In the genomic region with DNA sequence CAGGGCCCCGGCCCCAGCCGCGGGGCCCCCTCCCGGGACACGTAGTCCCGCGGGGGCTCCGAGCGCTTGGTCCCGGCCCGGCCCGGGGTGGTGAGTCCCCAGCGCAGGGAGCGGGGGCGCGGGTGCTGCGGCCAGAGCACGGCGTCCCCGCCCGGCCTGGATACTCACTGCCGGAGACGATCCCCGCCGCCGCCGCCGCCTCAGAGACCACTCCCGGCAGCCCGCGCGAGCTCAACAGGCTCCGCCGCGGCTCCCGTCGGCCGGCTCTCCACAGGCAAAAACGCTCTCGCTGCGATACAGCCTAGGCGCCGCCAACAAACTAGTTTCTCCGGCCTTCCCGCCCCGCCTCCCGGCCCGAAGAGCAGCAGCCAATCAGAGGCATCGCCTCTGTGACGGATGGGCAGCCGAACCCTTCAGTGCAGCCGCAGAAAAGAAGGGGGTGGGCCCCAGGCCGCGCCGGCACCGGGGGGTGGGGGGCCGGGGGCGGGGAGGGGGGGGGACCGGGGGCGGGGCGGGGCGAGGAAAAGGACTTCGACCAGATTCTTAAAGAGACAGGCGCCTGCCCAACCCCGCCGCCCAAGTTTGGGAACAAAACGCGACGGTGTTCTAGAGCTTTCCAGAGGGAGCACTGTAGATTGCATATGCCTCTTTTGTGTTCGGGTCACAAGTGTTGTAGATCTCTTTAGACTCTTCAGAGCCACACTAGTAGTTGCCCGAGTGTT, we compare ENCODE assay signal across 7 cellular contexts.
DNase-seq lines count a peak whose midpoint lies in the region; ATAC-seq and TF ChIP-seq lines count a peak whose summit lies in the region.

A gene with protein sequence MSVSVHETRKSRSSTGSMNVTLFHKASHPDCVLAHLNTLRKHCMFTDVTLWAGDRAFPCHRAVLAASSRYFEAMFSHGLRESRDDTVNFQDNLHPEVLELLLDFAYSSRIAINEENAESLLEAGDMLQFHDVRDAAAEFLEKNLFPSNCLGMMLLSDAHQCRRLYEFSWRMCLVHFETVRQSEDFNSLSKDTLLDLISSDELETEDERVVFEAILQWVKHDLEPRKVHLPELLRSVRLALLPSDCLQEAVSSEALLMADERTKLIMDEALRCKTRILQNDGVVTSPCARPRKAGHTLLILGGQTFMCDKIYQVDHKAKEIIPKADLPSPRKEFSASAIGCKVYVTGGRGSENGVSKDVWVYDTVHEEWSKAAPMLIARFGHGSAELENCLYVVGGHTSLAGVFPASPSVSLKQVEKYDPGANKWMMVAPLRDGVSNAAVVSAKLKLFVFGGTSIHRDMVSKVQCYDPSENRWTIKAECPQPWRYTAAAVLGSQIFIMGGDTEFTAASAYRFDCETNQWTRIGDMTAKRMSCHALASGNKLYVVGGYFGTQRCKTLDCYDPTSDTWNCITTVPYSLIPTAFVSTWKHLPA (minus strand): TSS at position 328 of the 722 bp plus-strand sequence. CDS start 25,115 bp downstream, outside the sequence.

- ATAC-seq in GM18508 (IDR thresholded peaks at IDR 0.05; ENCODE audit: insufficient read depth, unreplicated experiment) (peak; percentile 93), HG02981 (IDR thresholded peaks at IDR 0.05; ENCODE audit: unreplicated experiment) (peak; percentile 98)

- in situ Hi-C loops in astrocyte of the spinal cord (cut with HindIII; ENCODE audit: low sequenced_read_pairs): no loop called here

- H3K4me3 ChIP-seq in astrocyte of the spinal cord (ENCODE audit: low read depth, low read length): peak within 1 kb of the TSS; percentile 60
- H3K4me3 ChIP-seq in retinal pigment epithelial cell (ENCODE audit: low read length): peak within 1 kb of the TSS; percentile 73

- peak; percentile 71 for DNase-seq in NCI-H2029 (lab: John Stamatoyannopoulos, UW)
- DNase-seq in T-helper 9 cell: peak; percentile 89
- DNase-seq in astrocyte of the spinal cord (ENCODE audit: low read depth, low spot score): peak; percentile 96
- peak; percentile 53 to 97 (median 91) for DNase-seq in hypothalamus (lab: John Stamatoyannopoulos, UW)
- peak; percentile 79 for DNase-seq in retinal pigment epithelial cell (ENCODE audit: low read depth)

- TF ChIP-seq CTCF in astrocyte of the spinal cord (IDR thresholded peaks at IDR 0.05; ENCODE audit: low read depth, low read length) (no peak), retinal pigment epithelial cell (conservative IDR thresholded peaks at IDR 0.05; ENCODE audit: low read depth, low read length) (no peak)

Comparison
In these comparisons a context has a peak if more than half of its experiments do, and no peak if none do; other contexts are left out.
1. Peak in every context shown above with its lines: DNase-seq, ATAC-seq and H3K4me3 ChIP-seq.